ENCODE assay signal across 25 cellular contexts in the genomic region with DNA sequence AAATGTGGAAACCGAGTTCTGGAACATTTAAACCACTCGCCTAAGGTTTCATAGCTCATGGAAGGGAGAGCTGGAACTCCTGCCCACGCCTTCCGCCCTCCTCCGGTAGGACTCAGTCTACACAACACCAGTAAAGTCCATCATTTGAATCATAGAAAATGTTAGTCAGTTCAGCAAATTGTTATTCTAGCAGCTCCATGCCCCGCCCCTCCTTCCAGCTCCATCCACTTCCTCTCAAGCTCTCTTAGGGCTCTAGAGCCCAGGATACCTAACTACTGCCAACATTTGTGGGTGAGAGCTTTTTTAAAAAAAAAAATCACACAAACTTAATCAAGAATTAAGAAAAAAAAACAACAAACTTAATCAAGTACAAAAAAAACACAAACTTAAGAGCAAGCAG.
"Had no signal": no experiment of that assay in that cellular context is flagged by ENCODE, and none has a peak within 500 bp of the region (broad histone marks: within the 10 kb centered on the region; RNA-seq: fewer than 3 reads in every experiment).

No MANE protein-coding gene starts in this region.

- H3K9me3 Mint-ChIP-seq: activated CD4-positive, alpha-beta T cell treated with anti-CD3 and anti-CD28 coated beads, Interleukin-2, amount 10 ng/mL, durations not matched to agents 24 days and 14 days; activated CD8-positive, alpha-beta T cell treated with anti-CD3 and anti-CD28 coated beads for 36 hours; activated naive CD8-positive, alpha-beta T cell treated with anti-CD3 and anti-CD28 coated beads, Interleukin-2, amount 10 ng/mL, durations not matched to agents 7 days and 5 days had no signal

- H3K4me3 ChIP-seq: adrenal gland, body of pancreas, breast epithelium, PC-9 had no signal

- H3K4me3 Mint-ChIP-seq: activated CD4-positive, alpha-beta T cell treated with anti-CD3 and anti-CD28 coated beads, Interleukin-2, amount 10 ng/mL, durations not matched to agents 24 days and 14 days; activated CD8-positive, alpha-beta T cell treated with anti-CD3 and anti-CD28 coated beads for 36 hours; activated naive CD4-positive, alpha-beta T cell treated with anti-CD3 and anti-CD28 coated beads, Interleukin-2, amount 50 U/mL, for 24 hours; activated naive CD8-positive, alpha-beta T cell treated with anti-CD3 and anti-CD28 coated beads, Interleukin-2, amount 10 ng/mL, durations not matched to agents 7 days and 5 days; activated T-cell treated with anti-CD3 and anti-CD28 coated beads, Interleukin-2, amount 50 U/mL, for 72 hours; activated T-helper 17 cell treated with anti-CD3 and anti-CD28 coated beads, Interleukin-2, amount 50 U/mL, for 72 hours had no signal

- H3K27ac Mint-ChIP-seq: activated CD4-positive, alpha-beta T cell treated with anti-CD3 and anti-CD28 coated beads, Interleukin-2, amount 10 ng/mL, durations not matched to agents 24 days and 14 days; activated CD8-positive, alpha-beta T cell treated with anti-CD3 and anti-CD28 coated beads for 36 hours; activated naive CD4-positive, alpha-beta T cell treated with anti-CD3 and anti-CD28 coated beads, Interleukin-2, amount 50 U/mL, for 24 hours; activated naive CD8-positive, alpha-beta T cell treated with anti-CD3 and anti-CD28 coated beads, Interleukin-2, amount 10 ng/mL, durations not matched to agents 7 days and 5 days; activated T-cell treated with anti-CD3 and anti-CD28 coated beads, Interleukin-2, amount 50 U/mL, for 72 hours; activated T-helper 17 cell treated with anti-CD3 and anti-CD28 coated beads, Interleukin-2, amount 50 U/mL, for 72 hours had no signal

- H3K27ac ChIP-seq: adrenal gland, body of pancreas, breast epithelium, PC-9 had no signal

- H3K27me3 ChIP-seq: adrenal gland, body of pancreas, breast epithelium had no signal

- H3K9me3 ChIP-seq: adrenal gland, body of pancreas, breast epithelium had no signal

- H3K4me1 ChIP-seq: adrenal gland, body of pancreas, breast epithelium had no signal

- DNase-seq: activated CD4-positive, alpha-beta T cell treated with anti-CD3 and anti-CD28 coated beads, Interleukin-2, amount 10 ng/mL, durations not matched to agents 24 days and 14 days; activated CD4-positive, alpha-beta T cell treated with anti-CD3 and anti-CD28 coated beads, Interleukin-2, amount 50 U/mL, for 4 hours; activated CD8-positive, alpha-beta T cell treated with anti-CD3 and anti-CD28 coated beads for 36 hours; activated gamma-delta T cell; activated naive CD4-positive, alpha-beta T cell treated with Interleukin-2 at 50 U/mL for 16 hours; activated naive CD8-positive, alpha-beta T cell treated with anti-CD3 and anti-CD28 coated beads, Interleukin-2, amount 10 ng/mL, durations not matched to agents 7 days and 5 days; activated T-cell treated with anti-CD3 and anti-CD28 coated beads, Interleukin-2, amount 50 U/mL, for 1 hour; activated T-cell treated with anti-CD3 and anti-CD28 coated beads, Interleukin-2, amount 50 U/mL, for 72 hours; adrenal gland; body of pancreas; NCI-H1105; NCI-H1417 treated with DMSO at 0.1 percent for 48 hours; NCI-H187 treated with DMSO at 0.1 percent for 48 hours; NCI-H2081; NCI-H345; NCI-H524 treated with DMSO at 0.1 percent for 48 hours; PC-9; Right ventricle myocardium superior; SW 1271; T-helper 1 cell; T-helper 2 cell; T-helper 9 cell had no signal

- H2AFZ ChIP-seq: PC-9 had no signal

- H3K36me3 ChIP-seq: adrenal gland, breast epithelium had no signal

- H3K27me3 Mint-ChIP-seq: activated CD4-positive, alpha-beta T cell treated with anti-CD3 and anti-CD28 coated beads, Interleukin-2, amount 10 ng/mL, durations not matched to agents 24 days and 14 days; activated CD8-positive, alpha-beta T cell treated with anti-CD3 and anti-CD28 coated beads for 36 hours; activated naive CD4-positive, alpha-beta T cell treated with anti-CD3 and anti-CD28 coated beads, Interleukin-2, amount 50 U/mL, for 24 hours; activated naive CD8-positive, alpha-beta T cell treated with anti-CD3 and anti-CD28 coated beads, Interleukin-2, amount 10 ng/mL, durations not matched to agents 7 days and 5 days; activated T-helper 17 cell treated with anti-CD3 and anti-CD28 coated beads, Interleukin-2, amount 50 U/mL, for 72 hours had no signal

- H3K4me2 ChIP-seq: PC-9 had no signal

- ATAC-seq: activated CD8-positive, alpha-beta T cell treated with anti-CD3 and anti-CD28 coated beads for 36 hours; activated T-cell treated with anti-CD3 and anti-CD28 coated beads, Interleukin-2, amount 50 U/mL, for 72 hours; activated T-helper 17 cell treated with anti-CD3 and anti-CD28 coated beads, Interleukin-2, amount 50 U/mL, for 72 hours; body of pancreas had no signal

- H3K36me3 Mint-ChIP-seq: activated naive CD4-positive, alpha-beta T cell treated with anti-CD3 and anti-CD28 coated beads, Interleukin-2, amount 50 U/mL, for 24 hours; activated naive CD8-positive, alpha-beta T cell treated with anti-CD3 and anti-CD28 coated beads, Interleukin-2, amount 10 ng/mL, durations not matched to agents 7 days and 5 days had no signal

- H3K4me1 Mint-ChIP-seq: activated CD4-positive, alpha-beta T cell treated with anti-CD3 and anti-CD28 coated beads, Interleukin-2, amount 10 ng/mL, durations not matched to agents 24 days and 14 days; activated naive CD4-positive, alpha-beta T cell treated with anti-CD3 and anti-CD28 coated beads, Interleukin-2, amount 50 U/mL, for 24 hours; activated naive CD8-positive, alpha-beta T cell treated with anti-CD3 and anti-CD28 coated beads, Interleukin-2, amount 10 ng/mL, durations not matched to agents 7 days and 5 days; activated T-helper 17 cell treated with anti-CD3 and anti-CD28 coated beads, Interleukin-2, amount 50 U/mL, for 72 hours had no signal
